ENCODE assay signal across 8 cellular contexts in genomic region chr19:55516878-55517620, GRCh38. TPM values are rescaled to one million over a fixed set of nuclear protein-coding genes. Genes with fewer than 3 reads are reported as not detected.
DNase-seq lines count a peak whose midpoint lies in the region; TF ChIP-seq lines count a peak whose summit lies in the region.

No MANE protein-coding gene starts in this region.

- no peak for TF ChIP-seq EP300 in stomach (IDR thresholded peaks at IDR 0.05)

- no peak overlapping the region for H3K56ac ChIP-seq in H9 (ENCODE audit: insufficient read length, low read depth, low read length)

- H3K27me3 Mint-ChIP-seq in H9 (ENCODE audit: low read depth) (peaks cover 29% of the 10 kb centered on the region), neural crest cell (ENCODE audit: low read depth) (peaks cover 7% of the 10 kb centered on the region)

- no peak overlapping the region for H3K23ac ChIP-seq in H9 (ENCODE audit: insufficient read length, low read depth, low read length)

- intact Hi-C loops in stomach (cut with DNase I; ENCODE audit: low total_unique reads): no loop called here

- no peaks in the 10 kb centered on the region for H3K9me3 Mint-ChIP-seq in H9
- H3K9me3 Mint-ChIP-seq in neural crest cell: no peaks in the 10 kb centered on the region

- H3K27ac ChIP-seq in H9 (ENCODE audit: insufficient read length, low read depth, low read length) (no peak overlapping the region), stomach (peak overlapping the region; percentile 87 to 93 (median 91))

- H4K91ac ChIP-seq in H9 (ENCODE audit: insufficient read length, low read depth, low read length): no peak overlapping the region

- no peak overlapping the region for H3T11ph ChIP-seq in H9 (ENCODE audit: low read length)

- no peaks in the 10 kb centered on the region for H3K79me2 ChIP-seq in H9 (ENCODE audit: insufficient read depth, low read length)

- no peak overlapping the region for H4K8ac ChIP-seq in H9 (replicated peaks; ENCODE audit: insufficient read length, low read depth, low read length)

- H3K14ac ChIP-seq in H9 (ENCODE audit: insufficient read depth, low read length): peak overlapping the region; percentile 39; the same call in 1 of the 2 replicates

- peak overlapping the region; percentile 61 for H3K18ac ChIP-seq in H9 (ENCODE audit: insufficient read length, low read depth, low read length)

- TF ChIP-seq POLR2A in Raji (IDR thresholded peaks at IDR 0.05; ENCODE audit: insufficient read depth, low read depth, low read length) (peak; percentile 49), stomach (IDR thresholded peaks at IDR 0.05) (no peak)

- no peaks in the 10 kb centered on the region for H3K27me3 ChIP-seq in H9 (ENCODE audit: insufficient read depth, low read length)
- H3K27me3 ChIP-seq in stomach: peaks cover 0 to 7% (median 0%) of the 10 kb centered on the region in 3 donors

- no peak overlapping the region for H3K4ac ChIP-seq in H9 (ENCODE audit: low read depth, low read length)

- peaks cover 3% of the 10 kb centered on the region for H3K23me2 ChIP-seq in H9 (ENCODE audit: insufficient read length, low read depth, low read length, poor library complexity, severe bottlenecking)

- no peak overlapping the region for H2BK120ac ChIP-seq in H9 (ENCODE audit: low read depth, low read length, poor library complexity, severe bottlenecking)

- no peak overlapping the region for H2BK20ac ChIP-seq in H9 (ENCODE audit: low read depth, low read length, poor library complexity, severe bottlenecking)

- TF ChIP-seq CTCF in H9 (conservative IDR thresholded peaks at IDR 0.05) (peak; percentile 84), fibroblast of villous mesenchyme (IDR thresholded peaks at IDR 0.05; ENCODE audit: insufficient read depth, low read depth, low read length) (peak; percentile 90), neural crest cell (conservative IDR thresholded peaks at IDR 0.05) (peak; percentile 80), stomach (IDR thresholded peaks at IDR 0.05) (peak in 5 of 7 experiments; percentile 77 to 98 (median 88))

- H3K4me3 ChIP-seq in fibroblast of villous mesenchyme (ENCODE audit: low read depth, low read length): peak overlapping the region; percentile 43
- peak overlapping the region; percentile 40 to 57 (median 50) for H3K4me3 ChIP-seq in stomach

- DNase-seq in H9 (peak; percentile 91), M059J (ENCODE audit: low read depth) (peak; percentile 84), fibroblast of villous mesenchyme (ENCODE audit: low read depth) (peak; percentile 93), neural crest cell (ENCODE audit: low read depth, low spot score) (peak; percentile 95), stomach (peak; percentile 97)
- peak; percentile 96 for DNase-seq in activated effector memory CD4-positive, alpha-beta T cell treated with anti-CD3 and anti-CD28 coated beads, Interleukin-2, amount 50 U/mL, for 16 hours

- H3K4me3 Mint-ChIP-seq in H9 (peak overlapping the region; percentile 43 to 57), neural crest cell (peak overlapping the region; percentile 57)

- H3K36me3 Mint-ChIP-seq in H9 (ENCODE audit: insufficient read depth in 1 of 3, low read depth in 3 of 3): no peaks in the 10 kb centered on the region
- H3K36me3 Mint-ChIP-seq in neural crest cell (ENCODE audit: low read depth): no peaks in the 10 kb centered on the region

- no CpG with 5 or more reads among the region's 61 CpGs for WGBS in H9 (ENCODE audit: extremely low coverage, insufficient read length, low lambda C conversion rate)
- 5 to 7% (median 6%) methylated on average over 22 to 61 of the region's 61 CpGs for WGBS in stomach, 5 donors

- no peaks in the 10 kb centered on the region for H4K20me1 ChIP-seq in H9 (ENCODE audit: control insufficient read depth, insufficient read depth, insufficient read length)

- H3K9ac ChIP-seq in ES-I3 (ENCODE audit: low read depth, low read length) (peak overlapping the region; percentile 39; the same call in 1 of the 2 replicates), H9 (ENCODE audit: extremely low read depth, insufficient read length, low read length) (no peak overlapping the region)

- H3K36me3 ChIP-seq in ES-I3 (ENCODE audit: insufficient read depth, low read length): no peaks in the 10 kb centered on the region
- H3K36me3 ChIP-seq in stomach: peaks cover 0 to 8% (median 0%) of the 10 kb centered on the region in 4 donors

- H2BK12ac ChIP-seq in H9 (ENCODE audit: insufficient read length, low read depth, low read length): no peak overlapping the region

- H3K27ac Mint-ChIP-seq in H9 (no peak overlapping the region; a peak in 1 of 7 replicates), neural crest cell (ENCODE audit: unreplicated experiment) (peak overlapping the region; percentile 27)

- peak overlapping the region; percentile 34 for H3K4me2 ChIP-seq in H9 (ENCODE audit: insufficient read depth, insufficient read length, low read length)

- H4K5ac ChIP-seq in H9 (ENCODE audit: insufficient read length, low read depth, low read length): no peak overlapping the region

- H3K4me1 Mint-ChIP-seq in H9: peaks cover 4 to 7% of the 10 kb centered on the region in 2 experiments
- H3K4me1 Mint-ChIP-seq in neural crest cell: no peaks in the 10 kb centered on the region

- H3K4me1 ChIP-seq in ES-I3 (ENCODE audit: insufficient read depth, low read length): no peaks in the 10 kb centered on the region; the same call in 1 of the 2 replicates
- H3K4me1 ChIP-seq in H9 (ENCODE audit: insufficient read depth, low read length): no peaks in the 10 kb centered on the region
- peaks cover 8 to 23% (median 18%) of the 10 kb centered on the region in 4 donors for H3K4me1 ChIP-seq in stomach

- H3K79me1 ChIP-seq in H9 (ENCODE audit: insufficient read depth, low read depth, low read length, poor library complexity, severe bottlenecking): no peaks in the 10 kb centered on the region

- no peak overlapping the region for H2BK15ac ChIP-seq in H9 (ENCODE audit: low read depth, low read length)

- H3K9me3 ChIP-seq in ES-I3 (ENCODE audit: control insufficient read depth, insufficient read depth, low read length) (no peaks in the 10 kb centered on the region), H9 (ENCODE audit: control insufficient read depth, low read depth, low read length) (no peaks in the 10 kb centered on the region), stomach (no peaks in the 10 kb centered on the region)

- no peak overlapping the region for H2AK5ac ChIP-seq in H9 (ENCODE audit: insufficient read length, low read length)

- no peak overlapping the region for H2AFZ ChIP-seq in H9 (ENCODE audit: low read length)

- H2BK5ac ChIP-seq in H9 (ENCODE audit: insufficient read length, low read length): no peak overlapping the region

RNA-seq across cellular contexts. Expression of gene SBK2, which starts 19.9 kb away (rescaled TPM):
- total RNA-seq in H9 (2021): 2.5 and 2.8 TPM in 2 replicates
- 0.20 TPM in 1 of 2 replicates, not detected in the other for total RNA-seq in M059J (2014; rRNA removed; shearing (Covaris generic))
- total RNA-seq in fibroblast of villous mesenchyme: not detected in 2 replicates
- not detected in 2 replicates for total RNA-seq in neural crest cell
- not detected for total RNA-seq in stomach
- not detected for polyA plus RNA-seq in stomach

RNA-seq across cellular contexts. Expression of gene SBK3, which starts 28.3 kb away (rescaled TPM):
- 0.48 and 0.70 TPM in 2 replicates for total RNA-seq in H9 (2021)
- total RNA-seq in M059J (2014; rRNA removed; shearing (Covaris generic)): not detected in 2 replicates
- under 0.01 TPM in 2 replicates for total RNA-seq in fibroblast of villous mesenchyme
- 0.39 and 0.68 TPM in 2 replicates for total RNA-seq in neural crest cell
- 1 to 10 TPM in 2 of 5 donors, under 1 TPM in 1, not detected in 2; 0.37 to 6.2 (median 2.0) TPM for total RNA-seq in stomach
- polyA plus RNA-seq in stomach: under 1 TPM in 2 of 3 donors, not detected in 1; 0.20 to 0.56 TPM

RNA-seq across cellular contexts. Expression of gene SSC5D, which starts 28.8 kb away (rescaled TPM):
- total RNA-seq in H9 (2021) (2.5 and 3.2 TPM in 2 replicates), fibroblast of villous mesenchyme (21.2 and 23.2 TPM in 2 replicates), neural crest cell (1.3 and 1.5 TPM in 2 replicates), stomach (10 to 100 TPM in 2 of 5 donors, 1 to 10 TPM in 2, not detected in 1; 2.2 to 15.1 (median 9.8) TPM)
- total RNA-seq in M059J (2014; rRNA removed; shearing (Covaris generic)): 1.8 and 7.2 TPM in 2 replicates
- under 1 TPM; 0.46 to 0.87 (median 0.80) TPM for polyA plus RNA-seq in stomach

RNA-seq across cellular contexts. Expression of gene NAT14, which starts 32.1 kb away (rescaled TPM):
- total RNA-seq in H9 (2021) (48.7 and 51.2 TPM in 2 replicates), fibroblast of villous mesenchyme (18.1 and 20.3 TPM in 2 replicates), neural crest cell (81.1 and 87.9 TPM in 2 replicates), stomach (1 to 10 TPM in 2 of 5 donors, not detected in 3; 4.3 to 6.4 TPM)
- total RNA-seq in M059J (2014; rRNA removed; shearing (Covaris generic)): 14.4 and 26.1 TPM in 2 replicates
- 10 to 100 TPM in 2 of 3 donors, 1 to 10 TPM in 1; 8.7 to 22.1 (median 14.4) TPM for polyA plus RNA-seq in stomach

RNA-seq across cellular contexts. Expression of gene ZNF628, which starts 40.6 kb away (rescaled TPM):
- 16.5 and 16.6 TPM in 2 replicates for total RNA-seq in H9 (2021)
- total RNA-seq in M059J (2014; rRNA removed; shearing (Covaris generic)): 8.8 and 13.9 TPM in 2 replicates
- 0.86 and 2.6 TPM in 2 replicates for total RNA-seq in fibroblast of villous mesenchyme
- total RNA-seq in neural crest cell: 14.8 and 15.0 TPM in 2 replicates
- total RNA-seq in stomach: 10 to 100 TPM in 1 of 5 donors, 1 to 10 TPM in 3, under 1 TPM in 1; 0.58 to 16.1 (median 5.7) TPM
- polyA plus RNA-seq in stomach: 1 to 10 TPM; 2.0 to 7.2 (median 4.3) TPM
